ENCODE assay signal across 9 cellular contexts in the genomic region with DNA sequence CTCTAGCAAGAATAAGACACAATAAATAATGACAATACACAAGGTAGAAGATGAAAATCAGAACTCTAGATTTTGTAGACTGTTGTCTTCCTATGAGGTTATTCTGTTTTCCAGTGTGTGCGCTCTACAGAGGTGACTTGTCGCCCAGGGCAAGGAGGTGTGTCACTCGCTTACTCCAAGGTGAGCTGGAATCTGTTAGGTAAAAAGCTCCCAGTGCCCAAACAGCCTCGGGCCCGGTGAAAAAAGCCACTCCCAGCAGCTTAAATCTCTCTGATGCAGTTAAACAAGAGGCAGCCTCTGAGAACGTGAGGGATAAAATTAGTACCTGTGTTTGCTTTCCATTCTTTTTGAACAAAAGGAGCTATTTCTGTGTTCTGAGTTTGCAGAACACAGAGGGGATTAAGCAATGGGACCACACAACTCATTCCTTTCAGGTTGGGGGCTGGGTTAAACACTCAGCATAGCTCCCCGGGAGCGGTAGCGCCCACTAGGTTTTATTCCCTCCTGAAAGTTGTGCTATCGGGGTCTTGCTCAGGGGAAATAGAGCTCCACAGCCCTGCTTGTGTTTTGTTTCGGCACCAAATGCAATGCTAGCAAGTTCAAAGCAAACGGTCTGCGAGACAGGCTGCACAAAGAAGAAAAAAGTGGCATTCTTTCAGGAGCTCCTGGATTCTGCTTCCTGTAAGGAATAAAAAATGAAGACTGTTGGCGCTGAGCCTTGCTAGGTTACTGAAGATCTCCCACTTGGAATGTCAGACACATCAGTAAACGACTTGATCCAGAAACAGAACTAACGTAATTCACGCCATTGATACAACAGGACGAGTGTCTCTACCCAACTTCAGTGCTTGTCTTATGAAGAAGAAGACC.
DNase-seq lines count a peak whose midpoint lies in the region; ATAC-seq, FAIRE-seq and TF ChIP-seq lines count a peak whose summit lies in the region.
"Had no signal": no experiment of that assay in that cellular context is flagged by ENCODE, and none has a peak within 500 bp of the region (broad histone marks: within the 10 kb centered on the region; RNA-seq: fewer than 3 reads in every experiment).

No MANE protein-coding gene starts in this region.

- intact Hi-C loops in heart left ventricle (cut with DNase I) = no loop called here
- intact Hi-C loops in cardiac septum (cut with DNase I) = no loop called here
- intact Hi-C loops in aorta (cut with DNase I) = no loop called here

- no peak for ATAC-seq in heart left ventricle
- ATAC-seq in aorta (ENCODE audit: low FRiP score) = peak; percentile 42
- no peak for ATAC-seq in GM21423 (IDR thresholded peaks at IDR 0.05; ENCODE audit: unreplicated experiment)
- no peak for ATAC-seq in HG02798 (IDR thresholded peaks at IDR 0.05; ENCODE audit: poor library complexity, unreplicated experiment)

- H3K9me3 ChIP-seq in heart left ventricle = no peaks in the 10 kb centered on the region
- H3K9me3 ChIP-seq in aorta (ENCODE audit: control insufficient read depth, low read length) = no peaks in the 10 kb centered on the region

- H3K4me3 ChIP-seq in heart left ventricle (peak overlapping the region in 10 of 12 donors; percentile 20 to 52 (median 40)), astrocyte of the cerebellum (ENCODE audit: low read depth, low read length) (peak overlapping the region; percentile 8), aorta (ENCODE audit: low read length in 2 of 2) (peak overlapping the region; percentile 56 to 68)

- H3K27ac ChIP-seq in heart left ventricle = peak overlapping the region in 1 of 12 donors; percentile 1
- no peak overlapping the region for H3K27ac ChIP-seq in aorta (ENCODE audit: low read depth in 1 of 2, low read length in 2 of 2)

- H3K36me3 ChIP-seq in heart left ventricle (no peaks in the 10 kb centered on the region), aorta (ENCODE audit: control insufficient read depth in 1 of 2, insufficient read depth in 2 of 2, low read length in 1 of 2) (no peaks in the 10 kb centered on the region)

- peak overlapping the region; percentile 63 for H3K4me3 Mint-ChIP-seq in mesothelial cell of epicardium
- H3K4me3 Mint-ChIP-seq: central memory CD8-positive, alpha-beta T cell had no signal

- no peak for TF ChIP-seq POLR2A in heart left ventricle (IDR thresholded peaks at IDR 0.05)

- H3K4me1 Mint-ChIP-seq in mesothelial cell of epicardium = peaks cover 24% of the 10 kb centered on the region
- H3K4me1 Mint-ChIP-seq: central memory CD8-positive, alpha-beta T cell had no signal

- H3K27me3 Mint-ChIP-seq in mesothelial cell of epicardium (ENCODE audit: low read depth) = peaks cover 30% of the 10 kb centered on the region
- H3K27me3 Mint-ChIP-seq: central memory CD8-positive, alpha-beta T cell had no signal

- in situ Hi-C loops in astrocyte of the cerebellum (cut with HindIII; ENCODE audit: low sequenced_read_pairs) = no loop called here

- H3K27me3 ChIP-seq in heart left ventricle (peaks cover 0 to 51% (median 8%) of the 10 kb centered on the region in 9 donors), aorta (ENCODE audit: control insufficient read depth in 1 of 2, insufficient read depth in 2 of 2, low read length in 1 of 2) (peaks cover 0 to 2% of the 10 kb centered on the region in 2 donors)

- no peaks in the 10 kb centered on the region for H3K9me3 Mint-ChIP-seq in mesothelial cell of epicardium

- 14 to 17% (median 15%) methylated on average over 18 of the region's 18 CpGs for WGBS in heart left ventricle, 4 donors
- 14 to 18% methylated on average over 18 of the region's 18 CpGs for WGBS in aorta, 2 donors

- H3K27ac Mint-ChIP-seq in mesothelial cell of epicardium = peak overlapping the region; percentile 87

- FAIRE-seq in frontal cortex (lab: Jason Lieb, UNC) = no peak

- no peaks in the 10 kb centered on the region for H3K36me3 Mint-ChIP-seq in mesothelial cell of epicardium

- H3K4me1 ChIP-seq in heart left ventricle = peaks cover 0 to 5% (median 0%) of the 10 kb centered on the region in 12 donors
- H3K4me1 ChIP-seq in aorta (ENCODE audit: control insufficient read depth in 1 of 2, insufficient read depth in 2 of 2, low read length in 2 of 2) = peaks cover 0 to 3% of the 10 kb centered on the region in 2 donors

- no peak for DNase-seq in heart left ventricle
- DNase-seq in cardiac septum (ENCODE audit: low spot score) = no peak
- DNase-seq in astrocyte of the cerebellum (ENCODE audit: low read depth) = no peak
- no peak for DNase-seq in mesothelial cell of epicardium (ENCODE audit: low spot score in 2 of 2, unreplicated experiment in 2 of 2)
- no peak for DNase-seq in aorta
- no peak for DNase-seq in frontal cortex (ENCODE audit: low spot score in 2 of 2)

- TF ChIP-seq CTCF in heart left ventricle (IDR thresholded peaks at IDR 0.05) = no peak
- TF ChIP-seq CTCF in astrocyte of the cerebellum (IDR thresholded peaks at IDR 0.05; ENCODE audit: low read depth, low read length, missing control alignments) = peak; percentile 11
- TF ChIP-seq CTCF in mesothelial cell of epicardium (IDR thresholded peaks at IDR 0.05; ENCODE audit: unreplicated experiment) = no peak

Comparison
In these comparisons a context has a peak if more than half of its experiments do, and no peak if none do; other contexts are left out.
1. H3K4me3 ChIP-seq: peak in every context shown above with its lines; median percentile 62 in aorta; 40 in heart left ventricle; 8 in astrocyte of the cerebellum.